ENCODE assay signal across 18 cellular contexts in the genomic region with DNA sequence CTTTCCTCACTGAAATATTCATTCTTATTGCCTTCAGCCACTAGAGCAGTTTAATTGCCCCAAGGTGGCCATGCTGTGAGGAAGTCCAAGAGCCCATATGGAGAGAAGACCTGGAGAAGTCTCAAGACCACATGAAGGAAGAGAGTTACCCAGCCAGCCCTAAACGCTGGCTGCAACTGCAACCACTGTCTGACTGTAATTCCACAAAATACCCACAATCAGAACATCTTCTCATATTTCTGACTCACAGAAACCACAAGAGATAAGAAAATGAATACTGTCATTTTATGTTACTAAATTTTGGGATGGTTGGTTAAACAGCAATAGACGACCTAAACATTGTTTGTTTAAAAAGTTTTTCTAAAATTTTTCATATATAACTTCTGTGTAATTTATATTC. TPM values are rescaled to one million over a fixed set of nuclear protein-coding genes. Genes with fewer than 3 reads are reported as not detected.
DNase-seq lines count a peak whose midpoint lies in the region; ATAC-seq and TF ChIP-seq lines count a peak whose summit lies in the region.
"Had no signal": no experiment of that assay in that cellular context is flagged by ENCODE, and none has a peak within 500 bp of the region (broad histone marks: within the 10 kb centered on the region; RNA-seq: fewer than 3 reads in every experiment).

No MANE protein-coding gene starts in this region.

- no peaks in the 10 kb centered on the region for H3K9me2 ChIP-seq in PC-3 (replicated peaks; ENCODE audit: low read length)

- POLR2A ChIA-PET in PC-3 (lab: Charles Lee; ENCODE audit: unreplicated experiment) = no interaction called here

- no peak overlapping the region for H3K4me2 ChIP-seq in PC-3 (ENCODE audit: low read length)

- CTCF ChIA-PET in PC-3 (lab: Charles Lee) = no interaction called here

- BruUV-seq in PC-3 (replicated peaks; lab: Mats Ljungman, UMichigan) = no TSS peak

- ATAC-seq in PC-3 = no peak
- ATAC-seq in HG03039 (IDR thresholded peaks at IDR 0.05; ENCODE audit: unreplicated experiment) = no peak
- ATAC-seq: gastrocnemius medialis, left ventricle myocardium superior had no signal

- DNase-seq in A172 (ENCODE audit: low spot score) (peak; percentile 60), EH (ENCODE audit: low read depth) (peak; percentile 64), PC-3 (peak; percentile 10), choroid plexus epithelial cell (ENCODE audit: low read depth) (peak; percentile 82), NCI-H1930 (lab: John Stamatoyannopoulos, UW) (no peak), foreskin melanocyte (no peak), cerebellar cortex (ENCODE audit: low spot score) (no peak)
- DNase-seq: Calu3; gastrocnemius medialis; left ventricle myocardium superior; NCI-H187 treated with DMSO at 0.1 percent for 48 hours; NCI-H526; ovary; stimulated activated CD4-positive, alpha-beta T cell treated with anti-CD3 and anti-CD28 coated beads, Interleukin-4, amount 100 ng/mL, for 1 hour; thyroid gland had no signal

- H3K36me3 ChIP-seq in PC-3 (ENCODE audit: low read depth, low read length) = no peaks in the 10 kb centered on the region
- H3K36me3 ChIP-seq: gastrocnemius medialis, ovary, thyroid gland had no signal

- no peak overlapping the region for H2AFZ ChIP-seq in PC-3 (ENCODE audit: low read length)

- no peaks in the 10 kb centered on the region for H3K79me2 ChIP-seq in PC-3 (ENCODE audit: low read length)

- no peaks in the 10 kb centered on the region for H4K20me1 ChIP-seq in PC-3 (ENCODE audit: low read length)

- peaks cover 42% of the 10 kb centered on the region for H3K27me3 ChIP-seq in PC-3 (ENCODE audit: low read length)
- H3K27me3 ChIP-seq: gastrocnemius medialis, ovary, thyroid gland had no signal

- H3K4me1 ChIP-seq in PC-3 (ENCODE audit: insufficient read depth, low read length) = no peaks in the 10 kb centered on the region
- H3K4me1 ChIP-seq: gastrocnemius medialis, thyroid gland had no signal

- no peak overlapping the region for H3K27ac ChIP-seq in PC-3 (ENCODE audit: low read length)
- H3K27ac ChIP-seq: gastrocnemius medialis, ovary, thyroid gland had no signal

- peaks cover 3% of the 10 kb centered on the region; the same call in 1 of the 2 replicates for H3K9me3 ChIP-seq in PC-3 (ENCODE audit: low read length)
- H3K9me3 ChIP-seq: ovary, thyroid gland had no signal

- TF ChIP-seq CTCF in PC-3 (conservative IDR thresholded peaks at IDR 0.05; ENCODE audit: low read depth, low read length) (no peak), choroid plexus epithelial cell (conservative IDR thresholded peaks at IDR 0.05; ENCODE audit: low read depth, low read length) (no peak)

- intact Hi-C loops in PC-3 (cut with micrococcal nuclease) = no loop called here

- H3K4me3 ChIP-seq in PC-3 (ENCODE audit: low read length) (no peak overlapping the region), choroid plexus epithelial cell (ENCODE audit: low read depth, low read length) (no peak overlapping the region)
- H3K4me3 ChIP-seq: gastrocnemius medialis, ovary, thyroid gland had no signal

- H3F3A ChIP-seq in PC-3 (ENCODE audit: low read length, unreplicated experiment) = no peaks in the 10 kb centered on the region

- H3K9ac ChIP-seq in PC-3 (ENCODE audit: low read length) = no peak overlapping the region

RNA-seq across cellular contexts. Expression of gene SST, which starts 14.7 kb away (rescaled TPM):
- total RNA-seq in A172 (2014; rRNA removed; shearing (Covaris generic)) = not detected in 2 replicates
- not detected in 2 replicates for total RNA-seq in PC-3 (2014; rRNA removed)
- total RNA-seq: Calu3, gastrocnemius medialis, HT-29, left ventricle myocardium superior, myocyte had no signal

RNA-seq across cellular contexts. Expression of gene RTP2, which starts 17.5 kb away (rescaled TPM):
- not detected in 2 replicates for total RNA-seq in A172 (2014; rRNA removed; shearing (Covaris generic))
- not detected in 2 replicates for total RNA-seq in PC-3 (2014; rRNA removed)
- total RNA-seq: Calu3, HT-29, left ventricle myocardium superior, myocyte, ovary, thyroid gland had no signal

Comparison
In these comparisons a context has a peak if more than half of its experiments do, and no peak if none do; other contexts are left out.
1. DNase-seq: peak in A172 (single experiment), EH (single experiment), PC-3 (single experiment) and choroid plexus epithelial cell (single experiment); none in NCI-H1930 (0 of 2), foreskin melanocyte (single experiment) and cerebellar cortex (single experiment).